Comparison of ENCODE assay signal across 8 cellular contexts in the genomic region with DNA sequence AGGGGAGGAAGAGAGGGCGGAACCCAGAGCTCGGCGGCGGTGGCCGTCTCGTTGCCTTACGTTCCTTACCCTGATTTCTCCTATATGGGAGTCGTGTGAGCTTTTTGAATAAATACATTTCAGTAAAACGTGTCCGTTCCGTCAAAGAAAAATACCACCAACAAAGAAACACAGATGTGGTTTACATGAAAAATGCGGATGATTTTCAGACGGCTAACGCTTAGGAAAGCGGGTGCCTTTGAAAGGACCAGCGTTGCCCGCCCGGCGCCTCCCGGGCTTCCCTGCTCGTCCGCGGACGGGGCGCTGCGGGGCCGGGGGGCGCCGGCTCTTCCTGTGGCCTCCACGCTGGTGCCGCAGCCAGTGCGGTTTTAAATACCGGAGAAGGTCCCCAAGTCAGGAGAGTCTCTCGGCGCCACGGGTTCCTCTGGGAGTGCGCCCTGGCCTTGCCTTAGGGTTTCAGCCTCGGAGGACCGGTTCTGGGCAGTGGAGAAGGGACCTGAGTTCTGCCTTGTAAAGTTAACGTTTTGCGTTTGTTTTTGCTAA. TPM values are rescaled to one million over a fixed set of nuclear protein-coding genes. Genes with fewer than 3 reads are reported as not detected.
DNase-seq lines count a peak whose midpoint lies in the region; ATAC-seq and TF ChIP-seq lines count a peak whose summit lies in the region.

No MANE protein-coding gene starts in this region.

- H3K27me3 Mint-ChIP-seq in nephron (ENCODE audit: low read depth): no peaks in the 10 kb centered on the region

- H3K27ac ChIP-seq in fibroblast of lung (ENCODE audit: insufficient read depth, low read length) (peak overlapping the region; percentile 87), temporal lobe (ENCODE audit: low read depth, low read length) (peak overlapping the region; percentile 92)

- H3K9me3 ChIP-seq in fibroblast of lung (ENCODE audit: control insufficient read depth, insufficient read depth, low read depth, low read length): no peaks in the 10 kb centered on the region

- no peaks in the 10 kb centered on the region for H3K27me3 ChIP-seq in fibroblast of lung (ENCODE audit: control insufficient read depth, insufficient read depth, low read length)

- peaks cover 32% of the 10 kb centered on the region for H3K4me1 Mint-ChIP-seq in nephron

- peak; percentile 19 for ATAC-seq in HG02885 (IDR thresholded peaks at IDR 0.05; ENCODE audit: poor library complexity, unreplicated experiment)

- peaks cover 8% of the 10 kb centered on the region for H3K4me1 ChIP-seq in fibroblast of lung (ENCODE audit: control insufficient read depth, extremely low read depth, insufficient read depth, low read length)

- peaks cover 46% of the 10 kb centered on the region for H3K36me3 Mint-ChIP-seq in nephron (ENCODE audit: low read depth)

- H3K27ac Mint-ChIP-seq in nephron: peak overlapping the region; percentile 100

- no peaks in the 10 kb centered on the region for H4K20me1 ChIP-seq in fibroblast of lung (ENCODE audit: control insufficient read depth, extremely low read depth, insufficient read depth, low read length)

- peaks cover 3% of the 10 kb centered on the region for H3K36me3 ChIP-seq in fibroblast of lung (ENCODE audit: control insufficient read depth, insufficient read depth, low read length)

- H3K4me2 ChIP-seq in fibroblast of lung (ENCODE audit: extremely low read depth, insufficient read depth, low read length): peak overlapping the region; percentile 95

- H3K4me3 Mint-ChIP-seq in nephron: peak overlapping the region; percentile 85 to 98 (median 94)

- peak overlapping the region; percentile 70 to 94 (median 80) for H3K4me3 ChIP-seq in fibroblast of lung (replicated peaks in 1 of 4; ENCODE audit: control extremely low read depth in 1 of 4, insufficient read depth in 1 of 4, low read depth in 3 of 4, low read length in 4 of 4)

- DNase-seq in NCI-H1694 treated with DMSO at 0.1 percent for 48 hours (lab: John Stamatoyannopoulos, UW): peak; percentile 62
- DNase-seq in NCI-H1694 (lab: John Stamatoyannopoulos, UW): no peak
- DNase-seq in NCI-H748 (lab: John Stamatoyannopoulos, UW; ENCODE audit: unreplicated experiment): peak; percentile 71
- peak; percentile 24 for DNase-seq in activated T-cell treated with anti-CD3 and anti-CD28 coated beads for 24 hours (ENCODE audit: low read depth)
- DNase-seq in fibroblast of lung (ENCODE audit: low read depth in 2 of 2): peak in 1 of 2 donors; percentile 73

- TF ChIP-seq CTCF in fibroblast of lung (conservative IDR thresholded peaks at IDR 0.05 in 1 of 2, IDR thresholded peaks at IDR 0.05 in 1 of 2; ENCODE audit: low read depth in 1 of 2, low read length in 2 of 2): no peak
- no peak for TF ChIP-seq CTCF in nephron (IDR thresholded peaks at IDR 0.05; ENCODE audit: unreplicated experiment in 3 of 3)

- peak overlapping the region; percentile 70 for H2AFZ ChIP-seq in fibroblast of lung (ENCODE audit: low read length)

- H3K9ac ChIP-seq in fibroblast of lung (ENCODE audit: insufficient read depth, low read length): peak overlapping the region; percentile 76

- H3K79me2 ChIP-seq in fibroblast of lung (ENCODE audit: control insufficient read depth, insufficient read depth, low read length): peaks cover 29% of the 10 kb centered on the region

- H3K9me3 Mint-ChIP-seq in nephron: no peaks in the 10 kb centered on the region

RNA-seq across cellular contexts. Expression of a gene that starts 0.8 kb away (rescaled TPM):
- total RNA-seq in fibroblast of lung (15.9 and 27.6 TPM in 2 replicates), temporal lobe (39.1 TPM)
- 40.5 and 41.9 TPM in 2 replicates for polyA plus RNA-seq in fibroblast of lung
- 43.8 and 44.4 TPM in 2 replicates for polyA plus RNA-seq in fibroblast of lung (2012)
- polyA minus RNA-seq in fibroblast of lung (ENCODE audit: low replicate concordance): 2.1 and 7.1 TPM in 2 replicates

RNA-seq across cellular contexts. Expression of a gene that starts 32.1 kb away (rescaled TPM):
- total RNA-seq in fibroblast of lung (10.8 and 14.5 TPM in 2 replicates), temporal lobe (12.5 TPM)
- 35.2 and 52.6 TPM in 2 replicates for polyA plus RNA-seq in fibroblast of lung
- polyA plus RNA-seq in fibroblast of lung (2012): 24.3 and 34.8 TPM in 2 replicates
- 9.8 and 35.6 TPM in 2 replicates for polyA minus RNA-seq in fibroblast of lung (ENCODE audit: low replicate concordance)

RNA-seq across cellular contexts. Expression of a gene that starts 47.5 kb away (rescaled TPM):
- total RNA-seq in fibroblast of lung (43.4 and 52.2 TPM in 2 replicates), temporal lobe (51.9 TPM)
- polyA plus RNA-seq in fibroblast of lung: 76.9 and 101 TPM in 2 replicates
- polyA plus RNA-seq in fibroblast of lung (2012): 61.5 and 65.5 TPM in 2 replicates
- 14.1 and 53.6 TPM in 2 replicates for polyA minus RNA-seq in fibroblast of lung (ENCODE audit: low replicate concordance)
